ENCODE assay signal across 17 cellular contexts in the genomic region with DNA sequence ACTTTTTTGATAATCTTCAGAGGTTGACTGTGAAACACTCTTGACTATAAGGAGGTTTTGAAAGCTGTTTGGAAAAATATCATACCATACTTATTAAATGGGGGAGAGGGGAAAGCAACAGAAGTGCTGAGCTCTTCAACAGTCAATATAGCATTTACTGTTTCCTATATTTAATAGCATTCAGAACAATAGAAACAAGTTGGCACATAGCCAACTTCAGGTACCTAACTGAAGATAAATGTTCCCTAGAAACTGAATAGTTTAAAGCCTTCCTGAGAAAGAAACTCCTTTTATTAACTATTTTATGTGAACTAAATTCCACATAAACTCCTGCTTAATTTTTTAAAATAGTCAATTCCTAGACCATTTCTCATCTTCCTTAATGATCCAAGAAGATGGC. TPM values are rescaled to one million over a fixed set of nuclear protein-coding genes. Genes with fewer than 3 reads are reported as not detected.
DNase-seq lines count a peak whose midpoint lies in the region; ATAC-seq, FAIRE-seq and TF ChIP-seq lines count a peak whose summit lies in the region.
"Had no signal": no experiment of that assay in that cellular context is flagged by ENCODE, and none has a peak within 500 bp of the region (broad histone marks: within the 10 kb centered on the region; RNA-seq: fewer than 3 reads in every experiment).

No MANE protein-coding gene starts in this region.

- H3K9me3 ChIP-seq in GM12878 (replicated peaks; ENCODE audit: control insufficient read depth, insufficient read depth, low read length), result no peaks in the 10 kb centered on the region

- no peak overlapping the region for H3K9ac ChIP-seq in GM12878 (ENCODE audit: control insufficient read depth, insufficient read depth, low read length)

- H3K27me3 ChIP-seq in GM12878 (replicated peaks in 1 of 2; ENCODE audit: control insufficient read depth in 2 of 2, insufficient read depth in 2 of 2, low read length in 1 of 2), result no peaks in the 10 kb centered on the region
- no peaks in the 10 kb centered on the region for H3K27me3 ChIP-seq in foreskin keratinocyte

- no TSS peak for BruUV-seq in GM12878 (replicated peaks; lab: Mats Ljungman, UMichigan)

- no peak for TF ChIP-seq RAD21 in GM12878 (IDR thresholded peaks at IDR 0.05; ENCODE audit: insufficient read depth, low read depth, low read length)

- SMC1A ChIA-PET in GM12878 (lab: Charles Lee; ENCODE audit: uncharacterized antibody, unreplicated experiment), result interaction anchor here (1.6 kb wide), 1 partner anchor 28 kb away, joined by 7 read pairs; no protein-coding TSS in a partner anchor

- no peak for TF ChIP-seq EP300 in GM12878 (IDR thresholded peaks at IDR 0.05; ENCODE audit: borderline replicate concordance in 1 of 2, control insufficient read depth in 1 of 2, low read depth in 2 of 2, low read length in 2 of 2)

- no peak overlapping the region for H3K27ac ChIP-seq in GM12878 (ENCODE audit: control insufficient read depth, insufficient read depth)
- H3K27ac ChIP-seq in foreskin keratinocyte, result no peak overlapping the region
- H3K27ac ChIP-seq: PC-9 had no signal

- in situ Hi-C loops in GM12878 (cut with MboI), result no loop called here

- no peak overlapping the region for H2AFZ ChIP-seq in GM12878 (ENCODE audit: control insufficient read depth, low read depth, low read length)
- H2AFZ ChIP-seq: PC-9 had no signal

- CTCF ChIA-PET in GM12878 (lab: Yijun Ruan, JAX), result interaction anchor here (1.3 to 2.2 kb wide), 2 partner anchors 12 to 28 kb away, joined by 3 to 7 read pairs; a partner anchor contains a TSS

- RAD21 ChIA-PET in GM12878 (lab: Charles Lee; ENCODE audit: unreplicated experiment), result interaction anchor here (1.6 kb wide), 1 partner anchor 27 kb away, joined by 5 read pairs; a partner anchor contains a TSS

- H3K4me1 ChIP-seq in GM12878 (ENCODE audit: control insufficient read depth, insufficient read depth, low read length) (peaks cover 16% of the 10 kb centered on the region), foreskin keratinocyte (peaks cover 4% of the 10 kb centered on the region)

- H3K4me2 ChIP-seq in GM12878 (ENCODE audit: control insufficient read depth, insufficient read depth), result no peak overlapping the region
- H3K4me2 ChIP-seq: PC-9 had no signal

- H3K79me2 ChIP-seq in GM12878 (ENCODE audit: control insufficient read depth, insufficient read depth, low read length), result no peaks in the 10 kb centered on the region; the same call in none of the 2 replicates

- H3K4me3 ChIP-seq in GM12878, result no peak overlapping the region
- H3K4me3 ChIP-seq: PC-9 had no signal

- FAIRE-seq in GM12878 (lab: Jason Lieb, UNC), result no peak
- FAIRE-seq: A204.1, GM18507 had no signal

- no peaks in the 10 kb centered on the region for H4K20me1 ChIP-seq in GM12878 (ENCODE audit: control insufficient read depth, insufficient read depth)

- peak; percentile 19 for DNase-seq in NCI-H1105 treated with DMSO at 0.1 percent for 48 hours (lab: John Stamatoyannopoulos, UW)
- no peak for DNase-seq in NCI-H1105 (lab: John Stamatoyannopoulos, UW)
- DNase-seq in NCI-H128 (lab: John Stamatoyannopoulos, UW; ENCODE audit: unreplicated experiment), result peak; percentile 12
- DNase-seq in GM12878 (ENCODE audit: low read depth, low spot score), result no peak
- no peak for DNase-seq in superior temporal gyrus (ENCODE audit: extremely low spot score)
- DNase-seq in foreskin keratinocyte, result no peak
- DNase-seq: C1 segment of cervical spinal cord, H7, MM.1S, NCI-H1694, NCI-H2171, NCI-H524 treated with DMSO at 0.1 percent for 48 hours, PC-9, T-cell had no signal

- no peak for TF ChIP-seq CTCF in GM12878 (IDR thresholded peaks at IDR 0.05 in 2 of 3, conservative IDR thresholded peaks at IDR 0.05 in 1 of 3; ENCODE audit: control insufficient read depth in 2 of 3, extremely low read depth in 1 of 3, insufficient read depth in 1 of 3, low read depth in 3 of 3, low read length in 3 of 3)
- TF ChIP-seq CTCF in foreskin keratinocyte (conservative IDR thresholded peaks at IDR 0.05), result no peak

- TF ChIP-seq POLR2A in GM12878 (IDR thresholded peaks at IDR 0.05; ENCODE audit: low read depth, low read length), result no peak

- no peaks in the 10 kb centered on the region for H3K36me3 ChIP-seq in GM12878 (ENCODE audit: control insufficient read depth in 2 of 2, insufficient read depth in 2 of 2, low read length in 1 of 2)

- ATAC-seq in GM12878 (no peak), foreskin keratinocyte (no peak)
- ATAC-seq: T-cell had no signal

- intact Hi-C loops in GM12878 (cut with micrococcal nuclease; ENCODE audit: unreplicated experiment), result no loop called here

- POLR2A ChIA-PET in GM12878 (lab: Charles Lee), result interaction anchor here (0.7 kb wide), 1 partner anchor 15 kb away, joined by 5 read pairs; no protein-coding TSS in a partner anchor

RNA-seq across cellular contexts. Expression of a gene that starts 26.3 kb away (rescaled TPM):
- total RNA-seq in GM12878 (2013; cell fraction: nucleolus; rRNA removed), result 17.7 and 23.7 TPM in 2 replicates
- total RNA-seq in GM12878 (2014; rRNA removed) (8.9 and 9.4 TPM in 2 replicates), GM12878 (2014; rRNA removed; fragmentation: Illumina TruSeq; extraction: Trizol) (12.4 and 12.6 TPM in 2 replicates), GM12878 (2021) (11.5 and 12.0 TPM in 2 replicates), foreskin keratinocyte (23.0 and 24.6 TPM in 2 replicates)
- 18.7 TPM for polyA plus RNA-seq in GM12878 (2011; ENCODE audit: low read depth)
- polyA plus RNA-seq in GM12878 (2011; rRNA removed) (16.2 and 17.6 TPM in 2 replicates), GM12878 (2014; fragmentation: Illumina TruSeq; extraction: Trizol) (16.0 and 18.4 TPM in 2 replicates), GM12878 (2014; fragmentation: Nextera tagmentation; extraction: Ambion mirVana) (10 to 100 TPM in 1 of 2 experiments, 1 to 10 TPM in 1; 7.3 to 10.0 TPM), GM12878 (2014; rRNA removed) (10.0 and 10.7 TPM in 2 replicates), GM12878 (2016; fragmentation: Nextera tagmentation; extraction: Ambion mirVana) (10 to 100 TPM in 1 of 2 experiments, 1 to 10 TPM in 1; 9.4 to 11.0 TPM), foreskin keratinocyte (10.7 and 11.3 TPM in 2 replicates)
- polyA plus RNA-seq in GM12878 (2011; cell fraction: cytosol; rRNA removed), result 12.7 and 16.3 TPM in 2 replicates
- 2.9 and 3.1 TPM in 2 replicates for polyA plus RNA-seq in GM12878 (2011; cell fraction: nucleus; rRNA removed)
- 14.4 and 16.1 TPM in 2 replicates for polyA plus RNA-seq in GM12878 (2012)
- polyA minus RNA-seq in GM12878 (2011; rRNA and poly(A)+ RNA removed), result 14.3 and 17.7 TPM in 2 replicates
- 6.7 and 7.0 TPM in 2 replicates for polyA minus RNA-seq in GM12878 (2011; cell fraction: cytosol; rRNA and poly(A)+ RNA removed)
- 6.3 and 9.3 TPM in 2 replicates for polyA minus RNA-seq in GM12878 (2011; cell fraction: nucleus; rRNA and poly(A)+ RNA removed)

RNA-seq across cellular contexts. Expression of a gene that starts 26.6 kb away (rescaled TPM):
- total RNA-seq in GM12878 (2013; cell fraction: nucleolus; rRNA removed), result 161 and 163 TPM in 2 replicates
- total RNA-seq in GM12878 (2014; rRNA removed), result 21.7 and 22.8 TPM in 2 replicates
- total RNA-seq in GM12878 (2014; rRNA removed; fragmentation: Illumina TruSeq; extraction: Trizol), result 20.1 and 20.4 TPM in 2 replicates
- total RNA-seq in GM12878 (2021), result 22.1 and 26.6 TPM in 2 replicates
- 12.8 TPM for polyA plus RNA-seq in GM12878 (2011; ENCODE audit: low read depth)
- polyA plus RNA-seq in GM12878 (2011; rRNA removed), result 43.0 and 53.4 TPM in 2 replicates
- polyA plus RNA-seq in GM12878 (2011; cell fraction: cytosol; rRNA removed), result 35.9 and 58.7 TPM in 2 replicates
- 91.6 and 119 TPM in 2 replicates for polyA plus RNA-seq in GM12878 (2011; cell fraction: nucleus; rRNA removed)
- polyA plus RNA-seq in GM12878 (2012), result 18.6 and 24.1 TPM in 2 replicates
- polyA plus RNA-seq in GM12878 (2014; fragmentation: Illumina TruSeq; extraction: Trizol), result 25.6 and 26.7 TPM in 2 replicates
- 1 to 10 TPM; 5.0 to 8.2 TPM for polyA plus RNA-seq in GM12878 (2014; fragmentation: Nextera tagmentation; extraction: Ambion mirVana)
- polyA plus RNA-seq in GM12878 (2014; rRNA removed), result 18.8 and 20.5 TPM in 2 replicates
- polyA plus RNA-seq in GM12878 (2016; fragmentation: Nextera tagmentation; extraction: Ambion mirVana), result 10 to 100 TPM; 21.1 to 21.3 TPM
- polyA minus RNA-seq in GM12878 (2011; rRNA and poly(A)+ RNA removed), result 125 and 127 TPM in 2 replicates
- polyA minus RNA-seq in GM12878 (2011; cell fraction: cytosol; rRNA and poly(A)+ RNA removed), result 18.7 and 27.8 TPM in 2 replicates
- polyA minus RNA-seq in GM12878 (2011; cell fraction: nucleus; rRNA and poly(A)+ RNA removed), result 80.9 and 100 TPM in 2 replicates
- total RNA-seq in foreskin keratinocyte, result 21.9 and 23.6 TPM in 2 replicates
- polyA plus RNA-seq in foreskin keratinocyte, result 11.2 and 11.8 TPM in 2 replicates

RNA-seq across cellular contexts. Expression of a gene that starts 27.7 kb away (rescaled TPM):
- 4.2 and 4.8 TPM in 2 replicates for total RNA-seq in GM12878 (2013; cell fraction: nucleolus; rRNA removed)
- total RNA-seq in GM12878 (2014; rRNA removed), result 32.1 and 33.7 TPM in 2 replicates
- 55.1 and 56.9 TPM in 2 replicates for total RNA-seq in GM12878 (2014; rRNA removed; fragmentation: Illumina TruSeq; extraction: Trizol)
- 28.2 and 28.9 TPM in 2 replicates for total RNA-seq in GM12878 (2021)
- polyA plus RNA-seq in GM12878 (2011; ENCODE audit: low read depth), result 60.0 TPM
- polyA plus RNA-seq in GM12878 (2011; rRNA removed), result 46.2 and 60.9 TPM in 2 replicates
- polyA plus RNA-seq in GM12878 (2011; cell fraction: cytosol; rRNA removed), result 15.8 and 23.8 TPM in 2 replicates
- polyA plus RNA-seq in GM12878 (2011; cell fraction: nucleus; rRNA removed), result 14.3 and 18.4 TPM in 2 replicates
- 42.9 and 50.7 TPM in 2 replicates for polyA plus RNA-seq in GM12878 (2012)
- polyA plus RNA-seq in GM12878 (2014; fragmentation: Illumina TruSeq; extraction: Trizol), result 66.1 and 81.1 TPM in 2 replicates
- polyA plus RNA-seq in GM12878 (2014; fragmentation: Nextera tagmentation; extraction: Ambion mirVana), result 100 to 1,000 TPM; 140 to 156 TPM
- polyA plus RNA-seq in GM12878 (2014; rRNA removed), result 33.2 and 44.8 TPM in 2 replicates
- 100 to 1,000 TPM in 1 of 2 experiments, 10 to 100 TPM in 1; 97.4 to 102 TPM for polyA plus RNA-seq in GM12878 (2016; fragmentation: Nextera tagmentation; extraction: Ambion mirVana)
- polyA minus RNA-seq in GM12878 (2011; rRNA and poly(A)+ RNA removed), result 8.3 and 8.5 TPM in 2 replicates
- polyA minus RNA-seq in GM12878 (2011; cell fraction: cytosol; rRNA and poly(A)+ RNA removed), result 2.1 and 6.3 TPM in 2 replicates
- polyA minus RNA-seq in GM12878 (2011; cell fraction: nucleus; rRNA and poly(A)+ RNA removed), result 2.8 and 3.4 TPM in 2 replicates
- 40.8 and 49.8 TPM in 2 replicates for total RNA-seq in foreskin keratinocyte
- 65.5 and 78.3 TPM in 2 replicates for polyA plus RNA-seq in foreskin keratinocyte

RNA-seq across cellular contexts. Expression of a gene that starts 27.8 kb away (rescaled TPM):
- 27.6 and 28.1 TPM in 2 replicates for total RNA-seq in GM12878 (2013; cell fraction: nucleolus; rRNA removed)
- total RNA-seq in GM12878 (2014; rRNA removed) (39.5 and 43.3 TPM in 2 replicates), GM12878 (2014; rRNA removed; fragmentation: Illumina TruSeq; extraction: Trizol) (38.4 and 39.0 TPM in 2 replicates), GM12878 (2021) (28.6 and 31.7 TPM in 2 replicates), foreskin keratinocyte (41.0 and 48.1 TPM in 2 replicates)
- polyA plus RNA-seq in GM12878 (2011; ENCODE audit: low read depth), result 20.0 TPM
- polyA plus RNA-seq in GM12878 (2011; rRNA removed) (18.0 and 28.4 TPM in 2 replicates), GM12878 (2014; fragmentation: Illumina TruSeq; extraction: Trizol) (43.5 and 49.9 TPM in 2 replicates), GM12878 (2014; fragmentation: Nextera tagmentation; extraction: Ambion mirVana) (10 to 100 TPM; 23.0 to 43.5 TPM), GM12878 (2014; rRNA removed) (26.3 and 31.2 TPM in 2 replicates), GM12878 (2016; fragmentation: Nextera tagmentation; extraction: Ambion mirVana) (10 to 100 TPM; 46.7 to 48.1 TPM), foreskin keratinocyte (19.7 and 24.3 TPM in 2 replicates)
- polyA plus RNA-seq in GM12878 (2011; cell fraction: cytosol; rRNA removed), result 24.1 and 29.7 TPM in 2 replicates
- polyA plus RNA-seq in GM12878 (2011; cell fraction: nucleus; rRNA removed), result 12.8 and 19.8 TPM in 2 replicates
- 22.1 and 25.5 TPM in 2 replicates for polyA plus RNA-seq in GM12878 (2012)
- polyA minus RNA-seq in GM12878 (2011; rRNA and poly(A)+ RNA removed), result 16.4 and 19.3 TPM in 2 replicates
- polyA minus RNA-seq in GM12878 (2011; cell fraction: cytosol; rRNA and poly(A)+ RNA removed), result 6.5 and 11.5 TPM in 2 replicates
- polyA minus RNA-seq in GM12878 (2011; cell fraction: nucleus; rRNA and poly(A)+ RNA removed), result 5.1 and 10.2 TPM in 2 replicates

RNA-seq across cellular contexts. Expression of a gene that starts 55.5 kb away (rescaled TPM):
- total RNA-seq in GM12878 (2013; cell fraction: nucleolus; rRNA removed), result 0.58 TPM in 1 of 2 replicates, not detected in the other
- 0.05 and 0.06 TPM in 2 replicates for total RNA-seq in GM12878 (2014; rRNA removed)
- total RNA-seq in GM12878 (2014; rRNA removed; fragmentation: Illumina TruSeq; extraction: Trizol), result not detected in 2 replicates
- not detected in 2 replicates for total RNA-seq in GM12878 (2021)
- 0.12 TPM for polyA plus RNA-seq in GM12878 (2011; ENCODE audit: low read depth)
- 0.26 and 0.75 TPM in 2 replicates for polyA plus RNA-seq in GM12878 (2011; rRNA removed)
- polyA plus RNA-seq in GM12878 (2011; cell fraction: cytosol; rRNA removed), result 0.28 and 0.30 TPM in 2 replicates
- 0.69 and 1.8 TPM in 2 replicates for polyA plus RNA-seq in GM12878 (2011; cell fraction: nucleus; rRNA removed)
- polyA plus RNA-seq in GM12878 (2012), result 0.27 and 0.28 TPM in 2 replicates
- polyA plus RNA-seq in GM12878 (2014; fragmentation: Illumina TruSeq; extraction: Trizol), result 0.03 TPM in 1 of 2 replicates, not detected in the other
- not detected for polyA plus RNA-seq in GM12878 (2014; fragmentation: Nextera tagmentation; extraction: Ambion mirVana)
- 0.08 TPM in 1 of 2 replicates, not detected in the other for polyA plus RNA-seq in GM12878 (2014; rRNA removed)
- polyA plus RNA-seq in GM12878 (2016; fragmentation: Nextera tagmentation; extraction: Ambion mirVana), result not detected
- polyA minus RNA-seq in GM12878 (2011; rRNA and poly(A)+ RNA removed), result 0.10 TPM in 1 of 2 replicates, not detected in the other
- polyA minus RNA-seq in GM12878 (2011; cell fraction: cytosol; rRNA and poly(A)+ RNA removed), result not detected in 2 replicates
- polyA minus RNA-seq in GM12878 (2011; cell fraction: nucleus; rRNA and poly(A)+ RNA removed), result 0.12 TPM in 1 of 2 replicates, not detected in the other
- total RNA-seq in foreskin keratinocyte, result not detected in 2 replicates
- not detected in 2 replicates for polyA plus RNA-seq in foreskin keratinocyte
- total RNA-seq: H7, SK-MEL-5 had no signal

Comparison
In these comparisons a context has a peak if more than half of its experiments do, and no peak if none do; other contexts are left out.
1. DNase-seq: peak in NCI-H1105 treated with DMSO at 0.1 percent for 48 hours (single experiment) and NCI-H128 (single experiment); none in NCI-H1105 (single experiment), GM12878 (single experiment), superior temporal gyrus (single experiment) and foreskin keratinocyte (0 of 2).